ENCODE assay signal across 15 cellular contexts in genomic region chrX:34288782-34289181, GRCh38.
A peak's percentile ranks its signal among the peaks of the same experiment; 100 is the strongest.
DNase-seq lines count a peak whose midpoint lies in the region; TF ChIP-seq lines count a peak whose summit lies in the region.
"Had no signal": no experiment of that assay in that cellular context is flagged by ENCODE, and none has a peak within 500 bp of the region (broad histone marks: within the 10 kb centered on the region; RNA-seq: fewer than 3 reads in every experiment).

No MANE protein-coding gene starts in this region.

- in situ Hi-C loops in brain microvascular endothelial cell (cut with HindIII; ENCODE audit: low pct_ligation_motif_present, low sequenced_read_pairs) = no loop called here

- no peaks in the 10 kb centered on the region for H3K27me3 ChIP-seq in brain microvascular endothelial cell (replicated peaks)
- H3K27me3 ChIP-seq: SJCRH30 had no signal

- no peaks in the 10 kb centered on the region for H3K36me3 ChIP-seq in brain microvascular endothelial cell (replicated peaks)
- H3K36me3 ChIP-seq: SJCRH30 had no signal

- no peak overlapping the region for H3K4me3 ChIP-seq in brain microvascular endothelial cell (ENCODE audit: low read depth, low read length)
- H3K4me3 ChIP-seq: SJCRH30 had no signal

- DNase-seq in HT1080 (ENCODE audit: low read depth) (peak; percentile 40), brain microvascular endothelial cell (peak; percentile 23), kidney glomerular epithelial cell (lab: John Stamatoyannopoulos, UW) (peak; percentile 33), renal cortical epithelial cell (ENCODE audit: low read depth) (peak; percentile 34), NCI-H187 treated with DMSO at 0.1 percent for 48 hours (lab: John Stamatoyannopoulos, UW) (no peak), NOMO-1 treated with DMSO at 0.1 percent for 48 hours (lab: John Stamatoyannopoulos, UW; ENCODE audit: unreplicated experiment) (no peak)
- DNase-seq in stimulated activated CD4-positive, alpha-beta T cell treated with anti-CD3 and anti-CD28 coated beads, Interleukin-2, amount 100 ng/mL, for 48 hours = no peak
- DNase-seq in activated CD4-positive, alpha-beta T cell treated with anti-CD3 and anti-CD28 coated beads, Interleukin-2, amount 50 U/mL, for 48 hours = no peak
- DNase-seq: Caco-2; CD4-positive, CD25-positive, alpha-beta regulatory T cell; H7; NCI-H1930; NCI-H446; NCI-H69; SJCRH30 had no signal

- no peak for TF ChIP-seq CTCF in brain microvascular endothelial cell (IDR thresholded peaks at IDR 0.05; ENCODE audit: low read depth, low read length, missing control alignments)

- H3K27ac ChIP-seq in brain microvascular endothelial cell = no peak overlapping the region
- H3K27ac ChIP-seq: SJCRH30 had no signal

Comparison
In these comparisons a context has a peak if more than half of its experiments do, and no peak if none do; other contexts are left out.
1. DNase-seq: peak in HT1080 (single experiment), brain microvascular endothelial cell (single experiment), kidney glomerular epithelial cell (single experiment) and renal cortical epithelial cell (single experiment); none in NCI-H187 treated with DMSO at 0.1 percent for 48 hours (single experiment), stimulated activated CD4-positive, alpha-beta T cell treated with anti-CD3 and anti-CD28 coated beads, Interleukin-2, amount 100 ng/mL, for 48 hours (0 of 2), NOMO-1 treated with DMSO at 0.1 percent for 48 hours (single experiment) and activated CD4-positive, alpha-beta T cell treated with anti-CD3 and anti-CD28 coated beads, Interleukin-2, amount 50 U/mL, for 48 hours (0 of 2).